In genomic region chr20:17171750-17172149, GRCh38 we compare ENCODE assay signal across 25 cellular contexts. TPM values are rescaled to one million over a fixed set of nuclear protein-coding genes. Genes with fewer than 3 reads are reported as not detected.
"Had no signal": no experiment of that assay in that cellular context is flagged by ENCODE, and none has a peak within 500 bp of the region (broad histone marks: within the 10 kb centered on the region; RNA-seq: fewer than 3 reads in every experiment).

No MANE protein-coding gene starts in this region.

- H3K79me2 ChIP-seq: parathyroid adenoma had no signal

- H3K4me1 ChIP-seq: esophagus muscularis mucosa, gastrocnemius medialis, left lung, parathyroid adenoma, upper lobe of right lung had no signal

- H3K27me3 ChIP-seq: esophagus muscularis mucosa, gastrocnemius medialis, left lung, upper lobe of right lung had no signal

- H3K9me3 ChIP-seq: esophagus muscularis mucosa, gastrocnemius medialis, left lung, upper lobe of right lung had no signal

- H3K9ac ChIP-seq: parathyroid adenoma had no signal

- H2AFZ ChIP-seq: parathyroid adenoma had no signal

- ATAC-seq: activated T-cell treated with anti-CD3 and anti-CD28 coated beads, Interleukin-2, amount 50 U/mL, for 72 hours; gastrocnemius medialis; left lung; right cardiac atrium; stimulated activated naive CD8-positive, alpha-beta T cell treated with anti-CD3 and anti-CD28 coated beads, Interleukin-15, Interleukin-2, amounts not matched to agents 100 U/mL and 50 U/mL, for 24 hours; upper lobe of right lung had no signal

- H3K36me3 ChIP-seq: esophagus muscularis mucosa, gastrocnemius medialis, left lung, upper lobe of right lung had no signal

- H3K4me3 ChIP-seq: coronary artery, esophagus muscularis mucosa, gastrocnemius medialis, left lung, lung, upper lobe of right lung had no signal

- H3K27ac ChIP-seq: coronary artery, esophagus muscularis mucosa, gastrocnemius medialis, left lung, parathyroid adenoma, upper lobe of right lung had no signal

- DNase-seq: activated CD4-positive, alpha-beta memory T cell treated with anti-CD3 and anti-CD28 coated beads, Interleukin-2, amount 10 ng/mL, durations not matched to agents 7 days and 5 days; activated CD4-positive, alpha-beta T cell treated with anti-CD3 and anti-CD28 coated beads for 48 hours; activated CD4-positive, CD25-positive, alpha-beta regulatory T cell; activated effector memory CD4-positive, alpha-beta T cell treated with Interleukin-2 at 50 U/mL for 16 hours; activated naive CD4-positive, alpha-beta T cell treated with anti-CD3 and anti-CD28 coated beads for 36 hours; activated naive CD8-positive, alpha-beta T cell treated with anti-CD3 and anti-CD28 coated beads, Interleukin-2, amount 10 ng/mL, durations not matched to agents 7 days and 5 days; activated T-cell treated with anti-CD3 and anti-CD28 coated beads, Interleukin-2, amount 50 U/mL, for 72 hours; amniotic stem cell; cerebellar nuclear complex; gastrocnemius medialis; hippocampal formation; kidney glomerular epithelial cell; left lung; naive B cell; nucleus accumbens; right cardiac atrium; stimulated activated CD4-positive, alpha-beta T cell treated with anti-CD3 and anti-CD28 coated beads, Interleukin-4, amount 100 ng/mL, for 24 hours; stimulated activated naive CD8-positive, alpha-beta T cell treated with anti-CD3 and anti-CD28 coated beads, Interleukin-15, Interleukin-2, amounts not matched to agents 100 U/mL and 50 U/mL, for 24 hours; upper lobe of right lung had no signal

RNA-seq across cellular contexts. Expression of gene PCSK2, which starts 55.1 kb away (rescaled TPM):
- total RNA-seq: activated CD4-positive, alpha-beta memory T cell treated with anti-CD3 and anti-CD28 coated beads, Interleukin-2, amount 10 ng/mL, durations not matched to agents 7 days and 5 days; activated naive CD4-positive, alpha-beta T cell treated with anti-CD3 and anti-CD28 coated beads for 36 hours; activated naive CD8-positive, alpha-beta T cell treated with anti-CD3 and anti-CD28 coated beads, Interleukin-2, amount 10 ng/mL, durations not matched to agents 7 days and 5 days; activated T-cell treated with anti-CD3 and anti-CD28 coated beads, Interleukin-2, amount 50 U/mL, for 72 hours; mesenteric fat pad; pulmonary artery endothelial cell had no signal
